Comparison of ENCODE assay signal across 16 cellular contexts in genomic region chr3:157127268-157127667, GRCh38. TPM values are rescaled to one million over a fixed set of nuclear protein-coding genes. Genes with fewer than 3 reads are reported as not detected.
A peak's percentile ranks its signal among the peaks of the same experiment; 100 is the strongest.
DNase-seq lines count a peak whose midpoint lies in the region; ATAC-seq and TF ChIP-seq lines count a peak whose summit lies in the region.
"Had no signal": no experiment of that assay in that cellular context is flagged by ENCODE, and none has a peak within 500 bp of the region (broad histone marks: within the 10 kb centered on the region; RNA-seq: fewer than 3 reads in every experiment).

No MANE protein-coding gene starts in this region.

- 97% methylated on average over 5 of the region's 5 CpGs for WGBS in lung, 2 donors

- no peak for TF ChIP-seq CTCF in lung (IDR thresholded peaks at IDR 0.05; ENCODE audit: control extremely low read depth, extremely low read depth)
- TF ChIP-seq CTCF in tibial artery (IDR thresholded peaks at IDR 0.05): no peak
- TF ChIP-seq CTCF in foreskin fibroblast (IDR thresholded peaks at IDR 0.05; ENCODE audit: low read depth, low read length): no peak

- no peaks in the 10 kb centered on the region for H3K9me3 Mint-ChIP-seq in activated naive CD8-positive, alpha-beta T cell (ENCODE audit: low read depth)
- H3K9me3 Mint-ChIP-seq in activated naive CD8-positive, alpha-beta T cell treated with anti-CD3 and anti-CD28 coated beads, Interleukin-2, amount 50 U/mL, for 24 hours: no peaks in the 10 kb centered on the region
- H3K9me3 Mint-ChIP-seq: activated naive CD4-positive, alpha-beta T cell treated with anti-CD3 and anti-CD28 coated beads, Interleukin-2, amount 10 ng/mL, durations not matched to agents 7 days and 5 days; naive B cell had no signal

- no peak for DNase-seq in activated naive CD8-positive, alpha-beta T cell treated with anti-CD3 and anti-CD28 coated beads, Interleukin-2, amount 50 U/mL, for 24 hours
- DNase-seq in SW480 (ENCODE audit: low spot score) (peak; percentile 46), lung (ENCODE audit: low spot score) (no peak), tibial artery (no peak), NCI-H510A treated with DMSO at 0.1 percent for 48 hours (lab: John Stamatoyannopoulos, UW) (no peak), foreskin fibroblast (no peak), AG20443 (ENCODE audit: low spot score) (no peak)
- DNase-seq: activated naive CD4-positive, alpha-beta T cell treated with anti-CD3 and anti-CD28 coated beads, Interleukin-2, amount 10 ng/mL, durations not matched to agents 7 days and 5 days; DND-41; Kasumi-1; naive B cell; NCI-H1694; NCI-H748 treated with DMSO at 0.1 percent for 48 hours; T1000 had no signal

- H3K4me1 ChIP-seq in lung (ENCODE audit: control insufficient read depth in 2 of 2, insufficient read depth in 2 of 2, low read length in 2 of 2) (peaks cover 10 to 19% of the 10 kb centered on the region in 2 donors), tibial artery (peaks cover 0 to 27% (median 19%) of the 10 kb centered on the region in 4 donors)

- H3K27me3 ChIP-seq in lung (ENCODE audit: control insufficient read depth, insufficient read depth): no peaks in the 10 kb centered on the region
- H3K27me3 ChIP-seq in tibial artery: no peaks in the 10 kb centered on the region

- no peak for ATAC-seq in activated naive CD8-positive, alpha-beta T cell treated with anti-CD3 and anti-CD28 coated beads, Interleukin-2, amount 50 U/mL, for 24 hours
- no peak for ATAC-seq in lung (ENCODE audit: insufficient read depth, low FRiP score)

- H3K27ac Mint-ChIP-seq in activated naive CD8-positive, alpha-beta T cell: peak overlapping the region; percentile 89
- H3K27ac Mint-ChIP-seq in activated naive CD8-positive, alpha-beta T cell treated with anti-CD3 and anti-CD28 coated beads, Interleukin-2, amount 50 U/mL, for 24 hours: no peak overlapping the region
- H3K27ac Mint-ChIP-seq: naive B cell had no signal

- peaks cover 56% of the 10 kb centered on the region for H3K4me1 Mint-ChIP-seq in activated naive CD8-positive, alpha-beta T cell (ENCODE audit: low read depth)
- peaks cover 66% of the 10 kb centered on the region for H3K4me1 Mint-ChIP-seq in activated naive CD8-positive, alpha-beta T cell treated with anti-CD3 and anti-CD28 coated beads, Interleukin-2, amount 50 U/mL, for 24 hours

- H3K9me3 ChIP-seq in lung (ENCODE audit: control insufficient read depth in 2 of 2, insufficient read depth in 1 of 2, low read length in 1 of 2) (no peaks in the 10 kb centered on the region), tibial artery (no peaks in the 10 kb centered on the region)

- H3K4me3 Mint-ChIP-seq in activated naive CD8-positive, alpha-beta T cell: no peak overlapping the region
- no peak overlapping the region for H3K4me3 Mint-ChIP-seq in activated naive CD8-positive, alpha-beta T cell treated with anti-CD3 and anti-CD28 coated beads, Interleukin-2, amount 50 U/mL, for 24 hours
- H3K4me3 Mint-ChIP-seq: activated naive CD4-positive, alpha-beta T cell treated with anti-CD3 and anti-CD28 coated beads, Interleukin-2, amount 10 ng/mL, durations not matched to agents 7 days and 5 days; naive B cell had no signal

- no peaks in the 10 kb centered on the region for H3K36me3 ChIP-seq in lung (ENCODE audit: control insufficient read depth in 2 of 2, insufficient read depth in 2 of 2, low read length in 2 of 2)
- H3K36me3 ChIP-seq in tibial artery: no peaks in the 10 kb centered on the region

- H3K4me3 ChIP-seq in lung (no peak overlapping the region), tibial artery (no peak overlapping the region), foreskin fibroblast (ENCODE audit: low read depth in 1 of 2, low read length in 2 of 2) (no peak overlapping the region)
- H3K4me3 ChIP-seq: skin epidermis had no signal

- H3K27ac ChIP-seq in lung (ENCODE audit: low read depth in 1 of 2, low read length in 1 of 2) (peak overlapping the region; percentile 40 to 83), tibial artery (peak overlapping the region; percentile 42 to 87)

- no peaks in the 10 kb centered on the region for H3K27me3 Mint-ChIP-seq in activated naive CD8-positive, alpha-beta T cell
- no peaks in the 10 kb centered on the region for H3K27me3 Mint-ChIP-seq in activated naive CD8-positive, alpha-beta T cell treated with anti-CD3 and anti-CD28 coated beads, Interleukin-2, amount 50 U/mL, for 24 hours
- H3K27me3 Mint-ChIP-seq: activated naive CD4-positive, alpha-beta T cell treated with anti-CD3 and anti-CD28 coated beads, Interleukin-2, amount 10 ng/mL, durations not matched to agents 7 days and 5 days had no signal

- intact Hi-C loops in tibial artery (cut with DNase I; ENCODE audit: low total_unique reads): no loop called here

- H3K36me3 Mint-ChIP-seq in activated naive CD8-positive, alpha-beta T cell: no peaks in the 10 kb centered on the region
- H3K36me3 Mint-ChIP-seq in activated naive CD8-positive, alpha-beta T cell treated with anti-CD3 and anti-CD28 coated beads, Interleukin-2, amount 50 U/mL, for 24 hours (ENCODE audit: low read depth): no peaks in the 10 kb centered on the region
- H3K36me3 Mint-ChIP-seq: activated naive CD4-positive, alpha-beta T cell treated with anti-CD3 and anti-CD28 coated beads, Interleukin-2, amount 10 ng/mL, durations not matched to agents 7 days and 5 days; naive B cell had no signal

RNA-seq across cellular contexts. Expression of gene CCNL1, which starts 32.7 kb away (rescaled TPM):
- 100 to 1,000 TPM in 1 of 2 donors, 10 to 100 TPM in 1; 91.1 to 383 TPM for total RNA-seq in lung
- 100 to 1,000 TPM in 1 of 2 donors, 10 to 100 TPM in 1; 95.3 to 124 TPM for polyA plus RNA-seq in lung
